In the genomic region with DNA sequence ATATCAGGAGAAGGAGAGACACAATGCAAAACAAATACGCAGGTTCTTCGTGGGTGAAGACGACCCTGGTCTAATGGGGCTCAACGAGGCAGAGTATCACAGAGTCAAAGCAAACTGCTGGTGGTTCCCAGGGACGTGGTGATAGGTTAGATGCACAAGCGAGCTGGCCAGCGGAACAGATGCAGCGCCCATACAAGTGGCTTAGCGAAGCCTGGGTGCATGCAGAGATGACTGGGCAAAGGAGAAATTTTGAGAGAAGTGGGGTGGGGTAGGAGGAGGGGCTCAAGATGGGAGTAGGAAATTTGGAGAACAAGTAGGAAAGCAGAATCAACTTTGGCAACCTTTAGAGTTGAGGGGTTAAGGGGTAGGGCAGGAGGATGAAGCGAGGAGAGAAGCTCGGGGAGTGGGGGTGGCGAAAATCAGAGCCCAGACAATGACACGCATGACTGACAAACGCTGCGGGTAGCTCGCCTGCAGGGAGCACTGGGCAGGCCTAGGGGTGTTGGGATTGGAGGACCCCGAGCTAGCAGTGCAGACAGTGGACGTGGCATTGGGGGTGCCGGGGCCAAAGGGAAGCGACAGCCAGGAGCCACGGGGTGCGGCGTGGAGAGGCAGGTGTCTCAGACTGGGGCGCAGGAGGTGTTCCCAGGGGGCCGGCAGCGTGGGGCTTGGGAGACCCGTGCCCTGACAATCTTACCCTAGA, we compare ENCODE assay signal across 8 cellular contexts. TPM values are rescaled to one million over a fixed set of nuclear protein-coding genes. Genes with fewer than 3 reads are reported as not detected.
A peak's percentile ranks its signal among the peaks of the same experiment; 100 is the strongest.
DNase-seq lines count a peak whose midpoint lies in the region; ATAC-seq and TF ChIP-seq lines count a peak whose summit lies in the region.

No MANE protein-coding gene starts in this region.

- H3K9me3 ChIP-seq in ascending aorta, result no peaks in the 10 kb centered on the region
- H3K9me3 ChIP-seq in iPS-15b (ENCODE audit: control insufficient read depth, insufficient read depth, low read length), result no peaks in the 10 kb centered on the region
- H3K9me3 ChIP-seq in smooth muscle cell (replicated peaks; ENCODE audit: low read depth), result no peaks in the 10 kb centered on the region

- 2% methylated on average over 24 of the region's 27 CpGs for WGBS in smooth muscle cell (ENCODE audit: low lambda C conversion rate)

- no peaks in the 10 kb centered on the region for H3K27me3 ChIP-seq in ascending aorta
- H3K27me3 ChIP-seq in iPS-15b (ENCODE audit: control insufficient read depth, insufficient read depth, low read length), result no peaks in the 10 kb centered on the region
- no peaks in the 10 kb centered on the region for H3K27me3 ChIP-seq in smooth muscle cell (ENCODE audit: low read depth)

- H3K4me2 ChIP-seq in smooth muscle cell, result peak overlapping the region; percentile 91

- H2AFZ ChIP-seq in smooth muscle cell (ENCODE audit: low read depth), result peak overlapping the region; percentile 61

- peaks cover 3 to 13% of the 10 kb centered on the region in 2 donors for H3K4me1 ChIP-seq in ascending aorta
- peaks cover 7% of the 10 kb centered on the region for H3K4me1 ChIP-seq in iPS-15b (ENCODE audit: control insufficient read depth, insufficient read depth, low read length)
- H3K4me1 ChIP-seq in smooth muscle cell (ENCODE audit: low read depth), result peaks cover 16% of the 10 kb centered on the region

- H3K36me3 ChIP-seq in ascending aorta (peaks cover 0 to 2% of the 10 kb centered on the region in 2 donors), iPS-15b (ENCODE audit: control insufficient read depth, insufficient read depth, low read length) (peaks cover 11% of the 10 kb centered on the region), smooth muscle cell (ENCODE audit: low read depth) (peaks cover 4% of the 10 kb centered on the region)

- no peak for TF ChIP-seq CTCF in ascending aorta (IDR thresholded peaks at IDR 0.05)
- TF ChIP-seq CTCF in smooth muscle cell (IDR thresholded peaks at IDR 0.05; ENCODE audit: borderline replicate concordance, insufficient read depth, poor library complexity, severe bottlenecking), result no peak

- H4K20me1 ChIP-seq in smooth muscle cell (ENCODE audit: low read depth), result peaks cover 33% of the 10 kb centered on the region

- H3F3A ChIP-seq in smooth muscle cell (ENCODE audit: low read depth), result no peaks in the 10 kb centered on the region

- H3K4me3 ChIP-seq in ascending aorta (peak overlapping the region; percentile 67 to 100), iPS-15b (ENCODE audit: low read depth, low read length) (peak overlapping the region; percentile 98), smooth muscle cell (peak overlapping the region; percentile 75)

- H3K9ac ChIP-seq in iPS-15b (ENCODE audit: low read depth, low read length), result peak overlapping the region; percentile 62
- H3K9ac ChIP-seq in smooth muscle cell (ENCODE audit: low read depth), result peak overlapping the region; percentile 93

- in situ Hi-C loops in SK-MEL-5 (cut with HindIII; ENCODE audit: low pct_unique_long_range_greater_than_20kb, low sequenced_read_pairs), result no loop called here

- ATAC-seq in GM19395 (IDR thresholded peaks at IDR 0.05; ENCODE audit: unreplicated experiment), result peak; percentile 60
- ATAC-seq in HG03442 (IDR thresholded peaks at IDR 0.05; ENCODE audit: unreplicated experiment), result peak; percentile 47

- intact Hi-C loops in ascending aorta (cut with DNase I), result loop anchor here (5.0 kb wide), 4 partner anchors 881 to 1431 kb away; partner anchors contain the start of genes BIRC6, SLC30A6 and TTC27

- DNase-seq in COR-L47 (lab: John Stamatoyannopoulos, UW) (peak; percentile 12), SK-MEL-5 (ENCODE audit: low read depth, low spot score) (peak; percentile 59), ascending aorta (ENCODE audit: low spot score in 2 of 2) (peak; percentile 16 to 75), smooth muscle cell (lab: John Stamatoyannopoulos, UW; ENCODE audit: unreplicated experiment) (peak; percentile 25), amniotic stem cell (lab: John Stamatoyannopoulos, UW) (no peak)

- H3K79me2 ChIP-seq in smooth muscle cell (ENCODE audit: low read depth), result peaks cover 51% of the 10 kb centered on the region

- peak overlapping the region; percentile 80 to 90 for H3K27ac ChIP-seq in ascending aorta
- H3K27ac ChIP-seq in smooth muscle cell (ENCODE audit: low read depth), result peak overlapping the region; percentile 76

RNA-seq across cellular contexts. Expression of gene FAM98A, which starts 0.5 kb away (rescaled TPM):
- 27.1 and 30.5 TPM in 2 replicates for total RNA-seq in SK-MEL-5 (2014; rRNA removed; shearing (Covaris generic))
- 59.6 and 67.3 TPM in 2 replicates for polyA plus RNA-seq in SK-MEL-5 (2015; cell fraction: cytosol; rRNA removed)
- polyA plus RNA-seq in SK-MEL-5 (2015; cell fraction: nucleus; rRNA removed), result 56.3 and 202 TPM in 2 replicates
- total RNA-seq in ascending aorta, result 34.8 TPM
- 51.4 and 62.4 TPM in 2 replicates for total RNA-seq in smooth muscle cell
- polyA plus RNA-seq in smooth muscle cell, result 53.5 and 65.5 TPM in 2 replicates
